ENCODE assay signal across 8 cellular contexts in the genomic region with DNA sequence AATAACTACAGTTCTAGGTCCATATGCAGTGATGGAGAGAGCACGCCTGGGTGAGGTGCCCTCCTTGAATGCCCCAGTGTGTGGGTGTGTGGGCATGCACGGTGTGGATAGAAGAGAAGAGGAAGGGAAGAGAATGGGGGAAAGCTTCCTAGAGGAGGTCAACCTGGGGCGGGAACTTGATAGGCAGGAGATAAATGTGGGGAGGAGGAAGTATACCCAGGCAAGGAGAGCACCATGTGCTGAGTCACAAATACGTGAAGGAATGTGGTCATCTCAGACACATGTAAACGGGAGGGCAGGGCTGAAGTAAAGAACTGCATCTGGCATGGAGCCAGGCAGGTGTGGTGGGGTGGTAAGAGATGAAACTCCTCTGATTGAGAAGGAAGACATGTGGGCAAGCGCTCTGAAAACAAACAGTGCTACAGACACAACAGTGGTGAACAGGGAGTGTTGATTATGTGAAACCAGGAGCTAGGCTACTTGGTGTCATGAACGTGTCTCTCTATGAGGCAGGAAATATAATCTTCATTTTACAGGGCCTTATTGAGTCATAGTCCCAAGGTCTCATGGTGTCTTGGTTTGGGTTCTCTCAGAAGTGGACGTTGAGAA.
DNase-seq lines count a peak whose midpoint lies in the region; ATAC-seq and FAIRE-seq lines count a peak whose summit lies in the region.

No MANE protein-coding gene starts in this region.

- FAIRE-seq in GM18507 (lab: Jason Lieb, UNC), result peak; percentile 87

- DNase-seq in GM18507 (ENCODE audit: extremely low spot score, insufficient read length, low read depth), result no peak
- DNase-seq in NCI-H2171 treated with DMSO at 0.1 percent for 48 hours (lab: John Stamatoyannopoulos, UW), result peak; percentile 92
- DNase-seq in activated gamma-delta T cell treated with anti-CD3 and anti-CD28 coated beads, Interleukin-2, amount 50 U/mL, for 16 hours (ENCODE audit: low read depth), result peak; percentile 26
- DNase-seq in stimulated activated CD4-positive, alpha-beta T cell treated with anti-CD3 and anti-CD28 coated beads, Interleukin-4, amount 100 ng/mL, for 1 hour, result peak; percentile 54
- no peak for DNase-seq in NCI-H2107 treated with DMSO at 0.1 percent for 48 hours (lab: John Stamatoyannopoulos, UW; ENCODE audit: unreplicated experiment)
- DNase-seq in mesenteric fat pad (ENCODE audit: low spot score), result no peak
- DNase-seq in NCI-H2196 treated with DMSO at 0.1 percent for 48 hours (lab: John Stamatoyannopoulos, UW; ENCODE audit: unreplicated experiment), result no peak

- peak; percentile 82 for ATAC-seq in HG02571 (IDR thresholded peaks at IDR 0.05; ENCODE audit: unreplicated experiment)

Comparison
In these comparisons a context has a peak if more than half of its experiments do, and no peak if none do; other contexts are left out.
1. DNase-seq: peak in NCI-H2171 treated with DMSO at 0.1 percent for 48 hours (single experiment), activated gamma-delta T cell treated with anti-CD3 and anti-CD28 coated beads, Interleukin-2, amount 50 U/mL, for 16 hours (single experiment) and stimulated activated CD4-positive, alpha-beta T cell treated with anti-CD3 and anti-CD28 coated beads, Interleukin-4, amount 100 ng/mL, for 1 hour (single experiment); none in GM18507 (single experiment), NCI-H2107 treated with DMSO at 0.1 percent for 48 hours (single experiment), mesenteric fat pad (single experiment) and NCI-H2196 treated with DMSO at 0.1 percent for 48 hours (single experiment).